22 cellular contexts compared by ENCODE assay signal in genomic region chr5:108168915-108169314, GRCh38.
DNase-seq lines count a peak whose midpoint lies in the region; TF ChIP-seq lines count a peak whose summit lies in the region.
"Had no signal": no experiment of that assay in that cellular context is flagged by ENCODE, and none has a peak within 500 bp of the region (broad histone marks: within the 10 kb centered on the region; RNA-seq: fewer than 3 reads in every experiment).

No MANE protein-coding gene starts in this region.

- H3K4me3 Mint-ChIP-seq in neural crest cell: no peak overlapping the region
- H3K4me3 Mint-ChIP-seq: activated CD4-positive, alpha-beta T cell treated with anti-CD3 and anti-CD28 coated beads, Interleukin-2, amount 10 ng/mL, durations not matched to agents 24 days and 14 days; activated naive CD8-positive, alpha-beta T cell; B cell; effector memory CD8-positive, alpha-beta T cell; natural killer cell treated with Interleukin-12 subunit alpha and Interleukin-12 subunit beta and Interleukin-15 and Interleukin-18, amount 100 ng/mL, for 72 hours had no signal

- H3K27me3 ChIP-seq in stomach (no peaks in the 10 kb centered on the region), testis (no peaks in the 10 kb centered on the region), Karpas-422 (ENCODE audit: low read length) (no peaks in the 10 kb centered on the region)
- H3K27me3 ChIP-seq: esophagus squamous epithelium, SJCRH30, transverse colon had no signal

- in situ Hi-C loops in G401 (cut with HindIII; ENCODE audit: low sequenced_read_pairs): no loop called here

- DNase-seq in G401 (ENCODE audit: low spot score): peak; percentile 49
- peak; percentile 45 for DNase-seq in NCI-H1436 treated with DMSO at 0.1 percent for 48 hours (lab: John Stamatoyannopoulos, UW)
- DNase-seq in RPMI7951 (ENCODE audit: low read depth): peak; percentile 10
- DNase-seq in neural crest cell (ENCODE audit: low read depth, low spot score): no peak
- no peak for DNase-seq in stomach
- no peak for DNase-seq in testis
- no peak for DNase-seq in Karpas-422
- DNase-seq: activated CD4-positive, alpha-beta T cell treated with anti-CD3 and anti-CD28 coated beads, Interleukin-2, amount 10 ng/mL, durations not matched to agents 24 days and 14 days; effector memory CD8-positive, alpha-beta T cell; esophagus squamous epithelium; H7; NCI-H1930; NCI-H526 treated with DMSO at 0.1 percent for 48 hours; stimulated activated CD4-positive, alpha-beta T cell treated with anti-CD3 and anti-CD28 coated beads, Interleukin-4, amount 100 ng/mL, for 1 hour; stimulated activated naive CD8-positive, alpha-beta T cell treated with anti-CD3 and anti-CD28 coated beads, Interleukin-15, Interleukin-2, amounts not matched to agents 100 U/mL and 50 U/mL, for 24 hours; transverse colon had no signal

- intact Hi-C loops in stomach (cut with DNase I; ENCODE audit: low total_unique reads): no loop called here
- intact Hi-C loops in testis (cut with DNase I; ENCODE audit: low total_unique reads): no loop called here

- peaks cover 3% of the 10 kb centered on the region for H3K36me3 Mint-ChIP-seq in neural crest cell (ENCODE audit: low read depth)
- H3K36me3 Mint-ChIP-seq: natural killer cell treated with Interleukin-12 subunit alpha and Interleukin-12 subunit beta and Interleukin-15 and Interleukin-18, amount 100 ng/mL, for 72 hours had no signal

- TF ChIP-seq CTCF in neural crest cell (conservative IDR thresholded peaks at IDR 0.05) (no peak), stomach (IDR thresholded peaks at IDR 0.05) (no peak), testis (IDR thresholded peaks at IDR 0.05) (no peak)

- peaks cover 6% of the 10 kb centered on the region for H3K4me1 Mint-ChIP-seq in neural crest cell
- H3K4me1 Mint-ChIP-seq: activated CD4-positive, alpha-beta T cell treated with anti-CD3 and anti-CD28 coated beads, Interleukin-2, amount 10 ng/mL, durations not matched to agents 24 days and 14 days; B cell had no signal

- H3K27me3 Mint-ChIP-seq in neural crest cell (ENCODE audit: low read depth): no peaks in the 10 kb centered on the region
- H3K27me3 Mint-ChIP-seq: activated CD4-positive, alpha-beta T cell treated with anti-CD3 and anti-CD28 coated beads, Interleukin-2, amount 10 ng/mL, durations not matched to agents 24 days and 14 days; activated naive CD8-positive, alpha-beta T cell; B cell; effector memory CD8-positive, alpha-beta T cell; natural killer cell treated with Interleukin-12 subunit alpha and Interleukin-12 subunit beta and Interleukin-15 and Interleukin-18, amount 100 ng/mL, for 72 hours; progenitor cell of endocrine pancreas had no signal

- TF ChIP-seq EP300 in stomach (IDR thresholded peaks at IDR 0.05): no peak

- H2AFZ ChIP-seq in Karpas-422 (ENCODE audit: low read length): no peak overlapping the region

- H3K27ac ChIP-seq in stomach (no peak overlapping the region), testis (no peak overlapping the region), Karpas-422 (ENCODE audit: low read length) (no peak overlapping the region)
- H3K27ac ChIP-seq: esophagus squamous epithelium, SJCRH30, transverse colon had no signal

- H3K9me3 ChIP-seq in stomach (no peaks in the 10 kb centered on the region), testis (no peaks in the 10 kb centered on the region), Karpas-422 (ENCODE audit: low read length) (no peaks in the 10 kb centered on the region)
- H3K9me3 ChIP-seq: esophagus squamous epithelium, SJCRH30, transverse colon had no signal

- H3K36me3 ChIP-seq in stomach (peaks cover 0 to 6% (median 0%) of the 10 kb centered on the region in 4 donors), testis (ENCODE audit: low read depth, missing control alignments) (no peaks in the 10 kb centered on the region), Karpas-422 (ENCODE audit: insufficient read depth, low read length) (no peaks in the 10 kb centered on the region)
- H3K36me3 ChIP-seq: SJCRH30, transverse colon had no signal

- 77 to 90% (median 85%) methylated on average over 2 of the region's 2 CpGs for WGBS in stomach, 5 donors
- 58 to 62% methylated on average over 2 of the region's 2 CpGs for WGBS in testis, 2 donors

- H3K4me1 ChIP-seq in stomach: no peaks in the 10 kb centered on the region
- H3K4me1 ChIP-seq in testis: no peaks in the 10 kb centered on the region
- H3K4me1 ChIP-seq in Karpas-422 (ENCODE audit: low read length): no peaks in the 10 kb centered on the region
- H3K4me1 ChIP-seq: esophagus squamous epithelium, transverse colon had no signal

- H3K4me3 ChIP-seq in stomach (no peak overlapping the region), testis (no peak overlapping the region), Karpas-422 (ENCODE audit: low read length) (no peak overlapping the region)
- H3K4me3 ChIP-seq: esophagus squamous epithelium, SJCRH30, smooth muscle cell, transverse colon had no signal

- no peaks in the 10 kb centered on the region for H3K79me2 ChIP-seq in Karpas-422 (ENCODE audit: low read length)

- H3K9me2 ChIP-seq in Karpas-422 (replicated peaks; ENCODE audit: insufficient read depth, low read length): no peaks in the 10 kb centered on the region

- H3K9ac ChIP-seq in Karpas-422 (ENCODE audit: low read length): no peak overlapping the region

- H3K9me3 Mint-ChIP-seq in neural crest cell: no peaks in the 10 kb centered on the region
- H3K9me3 Mint-ChIP-seq: activated CD4-positive, alpha-beta T cell treated with anti-CD3 and anti-CD28 coated beads, Interleukin-2, amount 10 ng/mL, durations not matched to agents 24 days and 14 days; effector memory CD8-positive, alpha-beta T cell; natural killer cell treated with Interleukin-12 subunit alpha and Interleukin-12 subunit beta and Interleukin-15 and Interleukin-18, amount 100 ng/mL, for 72 hours had no signal

- peak overlapping the region; percentile 7 for H3K27ac Mint-ChIP-seq in neural crest cell (ENCODE audit: unreplicated experiment)
- H3K27ac Mint-ChIP-seq: activated CD4-positive, alpha-beta T cell treated with anti-CD3 and anti-CD28 coated beads, Interleukin-2, amount 10 ng/mL, durations not matched to agents 24 days and 14 days; activated naive CD8-positive, alpha-beta T cell; B cell; effector memory CD8-positive, alpha-beta T cell; natural killer cell treated with Interleukin-12 subunit alpha and Interleukin-12 subunit beta and Interleukin-15 and Interleukin-18, amount 100 ng/mL, for 72 hours; progenitor cell of endocrine pancreas had no signal

- TF ChIP-seq POLR2A in stomach (IDR thresholded peaks at IDR 0.05): no peak
- no peak for TF ChIP-seq POLR2A in testis (IDR thresholded peaks at IDR 0.05)

- no peaks in the 10 kb centered on the region for H4K20me1 ChIP-seq in Karpas-422 (ENCODE audit: insufficient read depth, low read depth, low read length)

- H3K4me2 ChIP-seq in Karpas-422 (ENCODE audit: low read depth, low read length, poor library complexity, severe bottlenecking): no peak overlapping the region
- H3K4me2 ChIP-seq: smooth muscle cell had no signal

Comparison
In these comparisons a context has a peak if more than half of its experiments do, and no peak if none do; other contexts are left out.
1. DNase-seq: peak in G401 (single experiment), NCI-H1436 treated with DMSO at 0.1 percent for 48 hours (single experiment) and RPMI7951 (single experiment); none in neural crest cell (single experiment), stomach (single experiment), testis (single experiment) and Karpas-422 (single experiment).